1 cellular context compared by ENCODE assay signal in the genomic region with DNA sequence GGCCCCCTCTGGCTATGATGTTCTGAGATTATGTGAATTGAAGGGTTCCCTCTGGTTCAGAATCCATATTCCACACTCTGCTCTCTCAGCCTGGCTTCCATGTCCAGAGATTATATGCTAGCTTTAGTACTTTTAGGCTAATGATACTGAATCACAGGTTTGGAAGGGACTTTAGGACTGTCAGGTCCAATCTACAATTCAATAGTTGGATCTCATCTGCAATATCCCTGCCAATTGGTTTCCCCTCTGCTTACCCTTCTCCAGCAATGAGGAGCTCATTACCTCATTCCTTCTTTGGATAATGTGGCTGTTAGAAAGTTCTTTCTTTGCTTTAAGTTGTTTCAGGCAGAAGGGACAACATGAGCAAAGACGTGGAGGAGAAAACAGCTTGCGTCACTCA.
TF ChIP-seq lines count a peak whose summit lies in the region.

No MANE protein-coding gene starts in this region.

TF ChIP-seq in IMR-90, 13 proteins besides CTCF, POLR2A, EP300 and RAD21:
- TF ChIP-seq, protein P1, sequence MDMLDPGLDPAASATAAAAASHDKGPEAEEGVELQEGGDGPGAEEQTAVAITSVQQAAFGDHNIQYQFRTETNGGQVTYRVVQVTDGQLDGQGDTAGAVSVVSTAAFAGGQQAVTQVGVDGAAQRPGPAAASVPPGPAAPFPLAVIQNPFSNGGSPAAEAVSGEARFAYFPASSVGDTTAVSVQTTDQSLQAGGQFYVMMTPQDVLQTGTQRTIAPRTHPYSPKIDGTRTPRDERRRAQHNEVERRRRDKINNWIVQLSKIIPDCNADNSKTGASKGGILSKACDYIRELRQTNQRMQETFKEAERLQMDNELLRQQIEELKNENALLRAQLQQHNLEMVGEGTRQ (IDR thresholded peaks at IDR 0.05; ENCODE audit: low read depth, low read length): no peak
- TF ChIP-seq RFX5 (IDR thresholded peaks at IDR 0.05; ENCODE audit: low read depth, low read length) (no peak), ELK1 (IDR thresholded peaks at IDR 0.05; ENCODE audit: borderline replicate concordance, low read depth, low read length) (no peak)
